Comparison of ENCODE assay signal across 14 cellular contexts in genomic region chr6:71268710-71269437, GRCh38. TPM values are rescaled to one million over a fixed set of nuclear protein-coding genes. Genes with fewer than 3 reads are reported as not detected.
A peak's percentile ranks its signal among the peaks of the same experiment; 100 is the strongest.
DNase-seq lines count a peak whose midpoint lies in the region; ATAC-seq and TF ChIP-seq lines count a peak whose summit lies in the region.
"Had no signal": no experiment of that assay in that cellular context is flagged by ENCODE, and none has a peak within 500 bp of the region (broad histone marks: within the 10 kb centered on the region; RNA-seq: fewer than 3 reads in every experiment).

No MANE protein-coding gene starts in this region.

- no peak for TF ChIP-seq CTCF in natural killer cell (IDR thresholded peaks at IDR 0.05)

- H3K4me3 Mint-ChIP-seq in naive B cell (peak overlapping the region in 3 of 8 donors; percentile 29 to 72 (median 48)), natural killer cell (no peak overlapping the region)
- H3K4me3 Mint-ChIP-seq: CD4-positive, alpha-beta T cell had no signal

- intact Hi-C loops in natural killer cell (cut with micrococcal nuclease) = no loop called here

- H3K9me3 Mint-ChIP-seq in naive B cell = peaks cover 0 to 11% (median 5%) of the 10 kb centered on the region in 7 donors
- no peaks in the 10 kb centered on the region for H3K9me3 Mint-ChIP-seq in natural killer cell

- ATAC-seq in GM18909 (IDR thresholded peaks at IDR 0.05; ENCODE audit: poor library complexity, unreplicated experiment) = peak; percentile 72
- peak; percentile 82 for ATAC-seq in GM21723 (IDR thresholded peaks at IDR 0.05; ENCODE audit: unreplicated experiment)
- peak; percentile 69 for ATAC-seq in HG03135 (IDR thresholded peaks at IDR 0.05; ENCODE audit: unreplicated experiment)
- ATAC-seq in naive B cell (ENCODE audit: low read depth in 2 of 2) = peak; percentile 58 to 79
- ATAC-seq in natural killer cell = no peak
- ATAC-seq: mucosa of descending colon had no signal

- H3K27me3 Mint-ChIP-seq in naive B cell (peaks cover 0 to 8% (median 0%) of the 10 kb centered on the region in 3 donors), natural killer cell (ENCODE audit: low read depth in 2 of 2) (peaks cover 8% of the 10 kb centered on the region in 2 donors)

- H3K4me1 Mint-ChIP-seq in naive B cell (peaks cover 15 to 23% (median 20%) of the 10 kb centered on the region in 3 donors), natural killer cell (no peaks in the 10 kb centered on the region)

- TF ChIP-seq POLR2A in erythroblast (IDR thresholded peaks at IDR 0.05; ENCODE audit: low read length) = no peak

- DNase-seq in naive B cell (no peak), MV-4-11 (lab: John Stamatoyannopoulos, UW) (no peak), natural killer cell (no peak), erythroblast (lab: John Stamatoyannopoulos, UW) (no peak)
- no peak for DNase-seq in activated CD8-positive, alpha-beta memory T cell treated with anti-CD3 and anti-CD28 coated beads, Interleukin-2, amount 50 U/mL, for 48 hours
- DNase-seq: activated CD8-positive, alpha-beta memory T cell treated with anti-CD3 and anti-CD28 coated beads, Interleukin-2, amount 50 U/mL, for 4 hours; adrenal gland; CD4-positive, alpha-beta T cell; mucosa of descending colon; NCI-H1092 treated with DMSO at 0.1 percent for 48 hours; SIG-M5 had no signal

- H3K27ac Mint-ChIP-seq in naive B cell (peak overlapping the region in 3 of 6 donors; percentile 5 to 52 (median 14)), natural killer cell (no peak overlapping the region)
- H3K27ac Mint-ChIP-seq: CD4-positive, alpha-beta T cell had no signal

- H3K36me3 Mint-ChIP-seq in naive B cell = peaks cover 0 to 8% of the 10 kb centered on the region in 2 donors
- H3K36me3 Mint-ChIP-seq in natural killer cell = no peaks in the 10 kb centered on the region

RNA-seq across cellular contexts. Expression of gene OGFRL1, which starts 19.7 kb away (rescaled TPM):
- polyA plus RNA-seq in naive B cell (ENCODE audit: low read depth in 6 of 6) = 10 to 100 TPM in 4 of 6 donors, 1 to 10 TPM in 2; 9.4 to 17.0 (median 11.3) TPM
- 10 to 100 TPM; 22.9 to 30.7 (median 25.6) TPM for total RNA-seq in natural killer cell

Comparison
In these comparisons a context has a peak if more than half of its experiments do, and no peak if none do; other contexts are left out.
1. ATAC-seq: peak in GM18909 (single experiment), GM21723 (single experiment), HG03135 (single experiment) and naive B cell (2 of 2); none in natural killer cell (0 of 3).